18 cellular contexts compared by ENCODE assay signal in genomic region chr11:47021965-47022364, GRCh38.
DNase-seq lines count a peak whose midpoint lies in the region; ATAC-seq, FAIRE-seq and TF ChIP-seq lines count a peak whose summit lies in the region.
"Had no signal": no experiment of that assay in that cellular context is flagged by ENCODE, and none has a peak within 500 bp of the region (broad histone marks: within the 10 kb centered on the region; RNA-seq: fewer than 3 reads in every experiment).

No MANE protein-coding gene starts in this region.

- peak; percentile 26 for FAIRE-seq in frontal cortex (lab: Jason Lieb, UNC)
- FAIRE-seq: GM19239, H1 had no signal

- no peak overlapping the region for H3K18ac ChIP-seq in neuronal stem cell (ENCODE audit: low read length)

- H4K91ac ChIP-seq in neuronal stem cell (ENCODE audit: low read depth, low read length, poor library complexity): no peak overlapping the region

- no peak for TF ChIP-seq CTCF in GM23338 (conservative IDR thresholded peaks at IDR 0.05; ENCODE audit: low read depth in 2 of 2)
- no peak for TF ChIP-seq CTCF in KMS-11 (conservative IDR thresholded peaks at IDR 0.05; ENCODE audit: low read depth, low read length)

- H2BK15ac ChIP-seq in neuronal stem cell (ENCODE audit: low read length): no peak overlapping the region

- H3K14ac ChIP-seq in neuronal stem cell (ENCODE audit: low read length): no peak overlapping the region

- H3K9me2 ChIP-seq in GM23338 (ENCODE audit: insufficient read depth): no peaks in the 10 kb centered on the region

- H3K9me3 Mint-ChIP-seq in GM23338: no peaks in the 10 kb centered on the region
- H3K9me3 Mint-ChIP-seq: CD8-positive, alpha-beta memory T cell; HFFc6 had no signal

- H3K36me3 ChIP-seq in GM23338 (ENCODE audit: insufficient read depth) (no peaks in the 10 kb centered on the region), KMS-11 (ENCODE audit: insufficient read depth) (no peaks in the 10 kb centered on the region), neuronal stem cell (replicated peaks in 1 of 2; ENCODE audit: control insufficient read depth in 2 of 2, insufficient read depth in 2 of 2, low read length in 2 of 2) (no peaks in the 10 kb centered on the region)
- H3K36me3 ChIP-seq: BLaER1, HAP-1 had no signal

- H4K20me1 ChIP-seq in GM23338 (replicated peaks; ENCODE audit: insufficient read depth): no peaks in the 10 kb centered on the region
- H4K20me1 ChIP-seq in KMS-11 (ENCODE audit: insufficient read depth): no peaks in the 10 kb centered on the region
- H4K20me1 ChIP-seq: BLaER1 had no signal

- H3K4me3 ChIP-seq in GM23338: no peak overlapping the region
- H3K4me3 ChIP-seq in KMS-11 (IDR thresholded peaks at IDR 0.05; ENCODE audit: insufficient read depth, low read depth, low read length): no peak overlapping the region
- no peak overlapping the region for H3K4me3 ChIP-seq in neuronal stem cell (ENCODE audit: low read length in 2 of 2)
- H3K4me3 ChIP-seq: BLaER1, HAP-1 had no signal

- H3K23ac ChIP-seq in neuronal stem cell (ENCODE audit: low read depth, low read length, poor library complexity): no peak overlapping the region

- no peaks in the 10 kb centered on the region for H3K79me2 ChIP-seq in GM23338 (replicated peaks; ENCODE audit: insufficient read depth)
- H3K79me2 ChIP-seq in KMS-11 (ENCODE audit: insufficient read depth, low read depth): no peaks in the 10 kb centered on the region

- no peak overlapping the region for H2AK5ac ChIP-seq in neuronal stem cell (ENCODE audit: low read depth, low read length)

- H3K36me3 Mint-ChIP-seq in GM23338 (ENCODE audit: low read depth): no peaks in the 10 kb centered on the region; the same call in 2 of the 3 replicates

- H3K27ac Mint-ChIP-seq in GM23338: peak overlapping the region; percentile 11; the same call in 1 of the 2 replicates
- H3K27ac Mint-ChIP-seq: HFFc6 had no signal

- peaks cover 0 to 7% of the 10 kb centered on the region in 2 donors for H3K9me3 ChIP-seq in neuronal stem cell (replicated peaks in 1 of 2; ENCODE audit: control insufficient read depth in 2 of 2, insufficient read depth in 1 of 2, low read depth in 1 of 2, low read length in 2 of 2)
- H3K9me3 ChIP-seq: BLaER1, Caco-2, HAP-1 had no signal

- no peaks in the 10 kb centered on the region for H3F3A ChIP-seq in GM23338 (replicated peaks; ENCODE audit: low read depth)

- H3K79me1 ChIP-seq in neuronal stem cell (ENCODE audit: low read depth, low read length): no peaks in the 10 kb centered on the region

- H3K9ac ChIP-seq in KMS-11 (no peak overlapping the region), neuronal stem cell (ENCODE audit: low read depth, low read length, poor library complexity) (no peak overlapping the region)
- H3K9ac ChIP-seq: BLaER1 had no signal

- no peak overlapping the region for H2BK12ac ChIP-seq in neuronal stem cell (ENCODE audit: low read length)

- no peak for ATAC-seq in GM23338

- H2BK5ac ChIP-seq in neuronal stem cell (ENCODE audit: low read length): no peak overlapping the region

- H3K27ac ChIP-seq in GM23338 (ENCODE audit: low read depth): no peak overlapping the region; the same call in 1 of the 2 replicates
- peak overlapping the region; percentile 51; the same call in 1 of the 2 replicates for H3K27ac ChIP-seq in KMS-11
- H3K27ac ChIP-seq in neuronal stem cell (replicated peaks; ENCODE audit: low read length): peak overlapping the region; percentile 67
- H3K27ac ChIP-seq: BLaER1 had no signal

- DNase-seq in GM23338 (ENCODE audit: low spot score): no peak
- no peak for DNase-seq in frontal cortex (ENCODE audit: low spot score in 2 of 2)
- DNase-seq in neuronal stem cell (ENCODE audit: low spot score): no peak
- DNase-seq in HK-2 (ENCODE audit: unreplicated experiment): no peak
- no peak for DNase-seq in activated T-cell treated with anti-CD3 and anti-CD28 coated beads for 4 hours
- DNase-seq in putamen (ENCODE audit: low spot score): no peak
- DNase-seq: 8988T; AML-193; Caco-2; CD8-positive, alpha-beta memory T cell; DND-41; GDM1; HFFc6 had no signal

- H3K27me3 Mint-ChIP-seq in GM23338 (ENCODE audit: insufficient read depth, low read depth, poor library complexity): peaks cover 6% of the 10 kb centered on the region
- H3K27me3 Mint-ChIP-seq: CD8-positive, alpha-beta memory T cell had no signal

- H3K27me3 ChIP-seq in GM23338 (ENCODE audit: insufficient read depth): no peaks in the 10 kb centered on the region
- no peaks in the 10 kb centered on the region for H3K27me3 ChIP-seq in KMS-11 (ENCODE audit: insufficient read depth, low read depth)
- H3K27me3 ChIP-seq in neuronal stem cell (ENCODE audit: control insufficient read depth in 3 of 3, insufficient read depth in 3 of 3, low read depth in 1 of 3, low read length in 3 of 3): no peaks in the 10 kb centered on the region
- H3K27me3 ChIP-seq: BLaER1 had no signal

- no peak overlapping the region for H2BK120ac ChIP-seq in neuronal stem cell (ENCODE audit: low read depth, low read length)

- no peak overlapping the region for H3K4me3 Mint-ChIP-seq in GM23338
- H3K4me3 Mint-ChIP-seq: CD8-positive, alpha-beta memory T cell; HFFc6 had no signal

- H3K4me1 ChIP-seq in GM23338 (ENCODE audit: insufficient read depth) (peaks cover 19% of the 10 kb centered on the region), KMS-11 (ENCODE audit: low read depth, poor library complexity, severe bottlenecking) (peaks cover 52% of the 10 kb centered on the region), neuronal stem cell (ENCODE audit: control insufficient read depth in 2 of 2, insufficient read depth in 1 of 2, low read depth in 1 of 2, low read length in 2 of 2) (peaks cover 2 to 18% of the 10 kb centered on the region in 2 donors)
- H3K4me1 ChIP-seq: BLaER1, Caco-2 had no signal

- no peak overlapping the region for H2AFZ ChIP-seq in GM23338
- H2AFZ ChIP-seq in KMS-11 (ENCODE audit: low read depth): no peak overlapping the region
- no peak overlapping the region for H2AFZ ChIP-seq in neuronal stem cell (ENCODE audit: low read length)

- no peak overlapping the region for H3K4ac ChIP-seq in neuronal stem cell (ENCODE audit: low read length)

- no peak overlapping the region for H3K4me2 ChIP-seq in GM23338
- peak overlapping the region; percentile 58; the same call in 1 of the 2 replicates for H3K4me2 ChIP-seq in KMS-11
- no peak overlapping the region for H3K4me2 ChIP-seq in neuronal stem cell (ENCODE audit: insufficient read depth, low read length, poor library complexity, severe bottlenecking)
- H3K4me2 ChIP-seq: BLaER1 had no signal

- no peak overlapping the region for H4K8ac ChIP-seq in neuronal stem cell (ENCODE audit: low read depth, low read length)

- no CpG with 5 or more reads among the region's 1 CpG for WGBS in neuronal stem cell (ENCODE audit: extremely low coverage in 2 of 2, insufficient read length in 2 of 2, insufficient replicate concordance in 1 of 2), 2 donors

- H3K4me1 Mint-ChIP-seq in GM23338: peaks cover 19% of the 10 kb centered on the region
- H3K4me1 Mint-ChIP-seq: CD8-positive, alpha-beta memory T cell had no signal

TF ChIP-seq in GM23338, 12 proteins besides CTCF, POLR2A, EP300 and RAD21 (continues in another document):
- TF ChIP-seq NANOG (IDR thresholded peaks at IDR 0.05; ENCODE audit: borderline replicate concordance): no peak
